9 cellular contexts compared by ENCODE assay signal in the genomic region with DNA sequence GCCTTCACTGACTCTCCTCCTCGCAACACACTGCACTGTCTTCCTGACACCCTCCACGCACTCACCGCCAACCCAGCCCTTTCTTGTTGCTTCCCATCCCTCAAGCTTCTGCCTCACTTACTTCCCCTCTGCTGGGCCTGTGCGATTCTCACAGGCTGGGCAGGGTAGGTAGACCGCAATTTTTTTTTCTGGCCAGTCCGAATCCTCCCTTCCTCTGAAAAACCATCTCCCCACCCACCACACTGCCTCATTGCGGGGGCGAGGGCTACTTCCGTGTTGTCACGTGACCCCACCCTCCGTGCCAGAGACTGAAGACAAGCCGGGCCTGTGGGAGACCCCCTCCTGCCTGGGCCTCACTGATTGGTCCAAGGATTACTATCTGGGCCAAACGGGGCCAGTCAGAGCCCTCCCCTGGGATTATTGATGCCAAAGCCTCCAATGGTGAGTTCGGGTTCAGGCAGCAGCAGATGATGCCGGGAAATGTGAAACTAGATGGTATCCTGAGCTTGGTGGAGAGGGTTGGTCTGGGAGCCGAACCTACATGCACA.
A peak's percentile ranks its signal among the peaks of the same experiment; 100 is the strongest.
DNase-seq lines count a peak whose midpoint lies in the region; ATAC-seq lines count a peak whose summit lies in the region.
"Had no signal": no experiment of that assay in that cellular context is flagged by ENCODE, and none has a peak within 500 bp of the region (broad histone marks: within the 10 kb centered on the region; RNA-seq: fewer than 3 reads in every experiment).

No MANE protein-coding gene starts in this region.

- DNase-seq in AML-193 (lab: John Stamatoyannopoulos, UW) (peak; percentile 89 to 92), SK-N-DZ (ENCODE audit: low spot score) (no peak), globus pallidus (ENCODE audit: low spot score) (no peak)
- peak; percentile 90 for DNase-seq in activated CD4-positive, alpha-beta T cell treated with anti-CD3 and anti-CD28 coated beads for 48 hours
- DNase-seq in stimulated activated CD4-positive, alpha-beta T cell treated with anti-CD3 and anti-CD28 coated beads, TNF-alpha, amount 100 ng/mL, for 4 hours (ENCODE audit: low read depth in 3 of 3) = peak; percentile 52 to 56 (median 55)

- ATAC-seq in GM19463 (IDR thresholded peaks at IDR 0.05; ENCODE audit: unreplicated experiment) (peak; percentile 51), HG03460 (IDR thresholded peaks at IDR 0.05; ENCODE audit: unreplicated experiment) (peak; percentile 54), esophagus mucosa (peak; percentile 24)
- ATAC-seq: A549 had no signal

Comparison
In these comparisons a context has a peak if more than half of its experiments do, and no peak if none do; other contexts are left out.
1. DNase-seq: peak in AML-193 (2 of 2), activated CD4-positive, alpha-beta T cell treated with anti-CD3 and anti-CD28 coated beads for 48 hours (single experiment) and stimulated activated CD4-positive, alpha-beta T cell treated with anti-CD3 and anti-CD28 coated beads, TNF-alpha, amount 100 ng/mL, for 4 hours (3 of 3); none in SK-N-DZ (single experiment) and globus pallidus (single experiment).
2. Peak in every context shown above with its lines, with median percentiles within 50 percentile points of each other: ATAC-seq.